8 cellular contexts compared by ENCODE assay signal in the genomic region with DNA sequence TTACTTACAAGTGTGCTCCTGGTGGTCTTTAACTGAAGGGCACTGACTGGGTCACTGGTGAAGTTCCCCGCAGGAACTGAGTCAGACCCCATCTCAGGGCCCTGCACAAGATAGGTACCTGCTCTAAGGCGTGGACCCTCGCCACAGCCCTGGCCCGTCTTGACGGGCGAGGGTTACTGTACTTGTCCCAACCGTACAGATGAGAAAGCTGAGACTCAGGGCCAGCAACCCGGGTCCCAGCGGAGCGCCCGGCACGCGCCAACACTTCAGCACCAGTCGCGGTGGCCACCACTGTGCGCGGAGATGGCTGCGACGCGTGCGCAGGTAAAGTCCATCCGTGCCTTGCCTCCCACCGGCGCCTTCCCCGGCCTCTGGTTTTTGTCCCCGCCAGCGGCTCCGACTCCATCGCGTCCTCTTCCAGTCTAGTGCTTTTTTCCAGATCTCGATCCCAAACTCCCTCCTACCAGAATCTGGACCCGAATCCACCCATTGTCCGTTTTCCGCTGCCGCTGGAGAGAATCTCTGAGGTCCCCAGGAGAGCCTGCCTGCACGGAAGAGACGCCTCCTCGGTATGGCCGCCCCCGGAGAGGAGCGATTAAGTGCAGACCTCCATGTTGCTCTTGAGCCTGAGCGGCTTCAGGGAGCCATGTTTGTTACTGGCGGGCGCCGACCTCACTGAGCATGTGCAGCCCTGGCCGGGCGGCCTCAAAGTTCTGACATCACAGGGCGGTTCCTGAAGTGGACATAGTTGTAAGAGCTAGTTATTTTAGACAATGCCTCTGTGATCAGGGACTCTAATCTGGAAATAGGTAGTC.
DNase-seq lines count a peak whose midpoint lies in the region; ATAC-seq and TF ChIP-seq lines count a peak whose summit lies in the region.
"Not testable (repeated sequence)": the region's sequence is repeated elsewhere in the genome, so short reads cannot be mapped to it uniquely, and the experiment has no call there.

No MANE protein-coding gene starts in this region.

- H3K27ac ChIP-seq in KMS-11 (peak overlapping the region; percentile 75), psoas muscle (peak overlapping the region; percentile 66)

- not testable (repeated sequence) for H3K79me2 ChIP-seq in KMS-11 (ENCODE audit: insufficient read depth, low read depth)

- H4K20me1 ChIP-seq in KMS-11 (ENCODE audit: insufficient read depth), result not testable (repeated sequence)

- TF ChIP-seq CTCF in CD14-positive monocyte (IDR thresholded peaks at IDR 0.05); KMS-11 (conservative IDR thresholded peaks at IDR 0.05; ENCODE audit: low read depth, low read length); epithelial cell of proximal tubule (conservative IDR thresholded peaks at IDR 0.05; ENCODE audit: low read depth, low read length); psoas muscle (IDR thresholded peaks at IDR 0.05): not testable (repeated sequence)

- H3K4me3 Mint-ChIP-seq in CD14-positive monocyte, result peak overlapping the region; percentile 69 to 74

- not testable (repeated sequence) for H3K4me3 ChIP-seq in KMS-11 (IDR thresholded peaks at IDR 0.05; ENCODE audit: insufficient read depth, low read depth, low read length)
- H3K4me3 ChIP-seq in epithelial cell of proximal tubule (ENCODE audit: low read depth, low read length), result peak overlapping the region; percentile 55
- peak overlapping the region; percentile 67 for H3K4me3 ChIP-seq in psoas muscle

- peak overlapping the region; percentile 88 for H3K9ac ChIP-seq in KMS-11

- not testable (repeated sequence) for H3K27me3 ChIP-seq in KMS-11 (ENCODE audit: insufficient read depth, low read depth); psoas muscle (ENCODE audit: insufficient read depth in 3 of 3, low read length in 2 of 3)

- H3K4me2 ChIP-seq in KMS-11, result peak overlapping the region; percentile 41; the same call in 1 of the 2 replicates

- H3K4me1 ChIP-seq in KMS-11 (ENCODE audit: low read depth, poor library complexity, severe bottlenecking); psoas muscle: not testable (repeated sequence)

- not testable (repeated sequence) for ATAC-seq in psoas muscle

- not testable (repeated sequence) for H3K27me3 Mint-ChIP-seq in CD14-positive monocyte (ENCODE audit: low read depth in 3 of 3)

- H3K9me3 Mint-ChIP-seq in CD14-positive monocyte, result not testable (repeated sequence)

- H3K36me3 ChIP-seq in KMS-11 (ENCODE audit: insufficient read depth); psoas muscle (ENCODE audit: insufficient read depth in 1 of 2, low read depth in 1 of 2): not testable (repeated sequence)

- DNase-seq in CD14-positive monocyte (ENCODE audit: low spot score) (peak; percentile 48), epithelial cell of proximal tubule (ENCODE audit: low read depth) (peak; percentile 15), kidney tubule cell (ENCODE audit: low spot score) (peak; percentile 42), psoas muscle (peak; percentile 52 to 83)
- DNase-seq in activated CD4-positive, CD25-positive, alpha-beta regulatory T cell treated with anti-CD3 and anti-CD28 coated beads, Interleukin-2, amount 50 U/mL, for 16 hours (ENCODE audit: low read depth, low spot score), result peak; percentile 24
- DNase-seq in activated naive CD4-positive, alpha-beta T cell treated with anti-CD3 and anti-CD28 coated beads, Interleukin-2, amount 50 U/mL, for 16 hours, result peak; percentile 42
- DNase-seq in stimulated activated CD8-positive, alpha-beta memory T cell treated with anti-CD3 and anti-CD28 coated beads, Interleukin-7, amount 100 ng/mL, for 48 hours (ENCODE audit: extremely low read depth in 1 of 2, low read depth in 1 of 2), result peak; percentile 7 to 24

- H3K27ac Mint-ChIP-seq in CD14-positive monocyte, result peak overlapping the region in 3 of 7 donors; percentile 45 to 97 (median 95)

- 0 to 9% (median 1%) methylated on average over 20 to 39 of the region's 48 CpGs for WGBS in psoas muscle, 3 donors

- intact Hi-C loops in CD14-positive monocyte (cut with micrococcal nuclease); psoas muscle (cut with DNase I): not testable (repeated sequence)

- H2AFZ ChIP-seq in KMS-11 (ENCODE audit: low read depth), result peak overlapping the region; percentile 92

- H3K4me1 Mint-ChIP-seq in CD14-positive monocyte, result not testable (repeated sequence)

- H3K36me3 Mint-ChIP-seq in CD14-positive monocyte, result not testable (repeated sequence)

- H3K9me3 ChIP-seq in psoas muscle, result not testable (repeated sequence)

Comparison
In these comparisons a context has a peak if more than half of its experiments do, and no peak if none do; other contexts are left out.
1. DNase-seq: peak in every context shown above with its lines; median percentile 68 in psoas muscle; 48 in CD14-positive monocyte; 42 in activated naive CD4-positive, alpha-beta T cell treated with anti-CD3 and anti-CD28 coated beads, Interleukin-2, amount 50 U/mL, for 16 hours; 42 in kidney tubule cell; 24 in activated CD4-positive, CD25-positive, alpha-beta regulatory T cell treated with anti-CD3 and anti-CD28 coated beads, Interleukin-2, amount 50 U/mL, for 16 hours; 16 in stimulated activated CD8-positive, alpha-beta memory T cell treated with anti-CD3 and anti-CD28 coated beads, Interleukin-7, amount 100 ng/mL, for 48 hours; 15 in epithelial cell of proximal tubule.